11 cellular contexts compared by ENCODE assay signal in genomic region chr22:37625737-37626136, GRCh38. TPM values are rescaled to one million over a fixed set of nuclear protein-coding genes. Genes with fewer than 3 reads are reported as not detected.
DNase-seq lines count a peak whose midpoint lies in the region; ATAC-seq and TF ChIP-seq lines count a peak whose summit lies in the region.
"Had no signal": no experiment of that assay in that cellular context is flagged by ENCODE, and none has a peak within 500 bp of the region (broad histone marks: within the 10 kb centered on the region; RNA-seq: fewer than 3 reads in every experiment).

No MANE protein-coding gene starts in this region.

- H3K4me1 ChIP-seq in right atrium auricular region (peaks cover 0 to 31% of the 10 kb centered on the region in 2 donors), right cardiac atrium (ENCODE audit: control insufficient read depth, insufficient read depth, low read length) (no peaks in the 10 kb centered on the region), prostate gland (replicated peaks) (peaks cover 7% of the 10 kb centered on the region), aorta (ENCODE audit: control insufficient read depth in 1 of 2, insufficient read depth in 2 of 2, low read length in 2 of 2) (no peaks in the 10 kb centered on the region)
- peaks cover 44% of the 10 kb centered on the region for H3K4me1 ChIP-seq in effector memory CD4-positive, alpha-beta T cell (ENCODE audit: control insufficient read depth, insufficient read depth, low read length, poor library complexity, severe bottlenecking)

- ATAC-seq in right cardiac atrium = no peak
- ATAC-seq in aorta (ENCODE audit: low FRiP score) = no peak
- no peak for ATAC-seq in GM19452 (IDR thresholded peaks at IDR 0.05; ENCODE audit: unreplicated experiment)

- 87% methylated on average over 14 of the region's 14 CpGs for WGBS in right cardiac atrium
- 66% methylated on average over 14 of the region's 14 CpGs for WGBS in prostate gland
- WGBS in aorta, 2 donors = 70 to 73% methylated on average over 14 of the region's 14 CpGs

- no peak for TF ChIP-seq POLR2A in prostate gland (IDR thresholded peaks at IDR 0.05)

- H3K27me3 ChIP-seq in right atrium auricular region (no peaks in the 10 kb centered on the region), right cardiac atrium (ENCODE audit: control insufficient read depth, insufficient read depth) (no peaks in the 10 kb centered on the region), prostate gland (replicated peaks; ENCODE audit: insufficient read depth) (no peaks in the 10 kb centered on the region), aorta (ENCODE audit: control insufficient read depth in 1 of 2, insufficient read depth in 2 of 2, low read length in 1 of 2) (no peaks in the 10 kb centered on the region)
- no peaks in the 10 kb centered on the region for H3K27me3 ChIP-seq in effector memory CD4-positive, alpha-beta T cell (replicated peaks; ENCODE audit: control insufficient read depth, insufficient read depth, low read length, poor library complexity, severe bottlenecking)

- intact Hi-C loops in right cardiac atrium (cut with DNase I) = loop anchor here in 2 of 4 donors (2.0 to 10.0 kb wide), 2 partner anchors 59 to 169 kb away; partner anchors contain the start of gene NOL12 (in 1 of the 2)
- intact Hi-C loops in prostate gland (cut with DNase I) = no loop called here
- intact Hi-C loops in aorta (cut with DNase I) = no loop called here

- DNase-seq in right atrium auricular region (ENCODE audit: low spot score) (no peak), right cardiac atrium (no peak), prostate gland (ENCODE audit: low spot score) (no peak), aorta (no peak), NCI-H2196 (lab: John Stamatoyannopoulos, UW; ENCODE audit: unreplicated experiment) (no peak), NCI-H1048 (lab: John Stamatoyannopoulos, UW) (no peak)
- no peak for DNase-seq in effector memory CD4-positive, alpha-beta T cell
- DNase-seq: NCI-H1417 treated with DMSO at 0.1 percent for 48 hours had no signal

- TF ChIP-seq CTCF in right atrium auricular region (IDR thresholded peaks at IDR 0.05) = no peak
- no peak for TF ChIP-seq CTCF in prostate gland (IDR thresholded peaks at IDR 0.05)

- H3K9me3 ChIP-seq in right atrium auricular region (no peaks in the 10 kb centered on the region), right cardiac atrium (ENCODE audit: control insufficient read depth, low read length) (no peaks in the 10 kb centered on the region), prostate gland (no peaks in the 10 kb centered on the region), aorta (ENCODE audit: control insufficient read depth, low read length) (no peaks in the 10 kb centered on the region)
- H3K9me3 ChIP-seq in effector memory CD4-positive, alpha-beta T cell (ENCODE audit: control insufficient read depth, low read length) = no peaks in the 10 kb centered on the region

- H3K4me3 ChIP-seq in right atrium auricular region (no peak overlapping the region), right cardiac atrium (ENCODE audit: low read length) (no peak overlapping the region), prostate gland (no peak overlapping the region), aorta (ENCODE audit: low read length in 2 of 2) (no peak overlapping the region)
- H3K4me3 ChIP-seq in effector memory CD4-positive, alpha-beta T cell (ENCODE audit: insufficient read depth, low read depth, low read length, poor library complexity, severe bottlenecking) = no peak overlapping the region

- H3K27ac ChIP-seq in right atrium auricular region (peak overlapping the region; percentile 50 to 57), right cardiac atrium (ENCODE audit: low read length) (no peak overlapping the region), prostate gland (peak overlapping the region; percentile 57 to 66), aorta (ENCODE audit: low read depth in 1 of 2, low read length in 2 of 2) (peak overlapping the region; percentile 3 to 49)
- peak overlapping the region; percentile 59 for H3K27ac ChIP-seq in effector memory CD4-positive, alpha-beta T cell (ENCODE audit: insufficient read depth, low read length, poor library complexity, severe bottlenecking)

- H3K36me3 ChIP-seq in right atrium auricular region (peaks cover 26% of the 10 kb centered on the region), prostate gland (peaks cover 0 to 9% of the 10 kb centered on the region in 2 donors), aorta (ENCODE audit: control insufficient read depth in 1 of 2, insufficient read depth in 2 of 2, low read length in 1 of 2) (no peaks in the 10 kb centered on the region)
- peaks cover 6% of the 10 kb centered on the region for H3K36me3 ChIP-seq in effector memory CD4-positive, alpha-beta T cell (ENCODE audit: control insufficient read depth, insufficient read depth, low read length)

RNA-seq across cellular contexts. Expression of gene SH3BP1, which starts 13.7 kb away (rescaled TPM):
- 1 to 10 TPM; 1.5 to 4.0 TPM for total RNA-seq in right atrium auricular region
- total RNA-seq in right cardiac atrium = 1 to 10 TPM; 1.9 to 4.8 (median 3.1) TPM
- 1.4 TPM for polyA plus RNA-seq in right cardiac atrium
- 10 to 100 TPM; 10.9 to 12.0 TPM for total RNA-seq in prostate gland
- total RNA-seq in aorta = 10 to 100 TPM in 1 of 2 donors, 1 to 10 TPM in 1; 7.2 to 18.2 TPM
- polyA plus RNA-seq in aorta = 10 to 100 TPM in 1 of 2 donors, 1 to 10 TPM in 1; 3.5 to 14.8 TPM

RNA-seq across cellular contexts. Expression of gene GGA1, which starts 17.1 kb away (rescaled TPM):
- 10 to 100 TPM; 17.7 to 29.0 TPM for total RNA-seq in right atrium auricular region
- 10 to 100 TPM; 23.3 to 29.0 (median 26.0) TPM for total RNA-seq in right cardiac atrium
- polyA plus RNA-seq in right cardiac atrium = 27.2 TPM
- 100 to 1,000 TPM in 1 of 2 donors, 10 to 100 TPM in 1; 43.9 to 146 TPM for total RNA-seq in prostate gland
- total RNA-seq in aorta = 10 to 100 TPM; 35.7 to 62.7 TPM
- 10 to 100 TPM; 14.4 to 68.7 TPM for polyA plus RNA-seq in aorta

RNA-seq across cellular contexts. Expression of gene PDXP, which starts 32.8 kb away (rescaled TPM):
- total RNA-seq in right atrium auricular region (10 to 100 TPM; 15.7 to 32.0 TPM), right cardiac atrium (10 to 100 TPM; 18.6 to 21.7 (median 20.4) TPM), prostate gland (10 to 100 TPM; 12.9 to 87.8 TPM), aorta (1 to 10 TPM; 4.0 to 5.5 TPM)
- polyA plus RNA-seq in right cardiac atrium (21.0 TPM), aorta (10 to 100 TPM in 1 of 2 donors, 1 to 10 TPM in 1; 4.7 to 16.2 TPM)

RNA-seq across cellular contexts. Expression of gene LGALS2, which starts 45.9 kb away (rescaled TPM):
- total RNA-seq in right atrium auricular region = not detected
- under 1 TPM in 1 of 4 donors, not detected in 3; 0.44 TPM for total RNA-seq in right cardiac atrium
- polyA plus RNA-seq in right cardiac atrium = not detected
- not detected for total RNA-seq in prostate gland
- 1 to 10 TPM in 1 of 2 donors, not detected in 1; 2.1 TPM for total RNA-seq in aorta
- 10 to 100 TPM in 1 of 2 donors, not detected in 1; 22.8 TPM for polyA plus RNA-seq in aorta
- total RNA-seq: epithelial cell of proximal tubule, G401 had no signal

RNA-seq across cellular contexts. Expression of gene LGALS1, which starts 49.7 kb away (rescaled TPM):
- 1,000 to 10,000 TPM in 1 of 2 donors, 100 to 1,000 TPM in 1; 584 to 1,958 TPM for total RNA-seq in right atrium auricular region
- total RNA-seq in right cardiac atrium = 100 to 1,000 TPM; 438 to 693 (median 551) TPM
- polyA plus RNA-seq in right cardiac atrium = 1,338 TPM
- 1,000 to 10,000 TPM in 1 of 2 donors, 100 to 1,000 TPM in 1; 365 to 1,063 TPM for total RNA-seq in prostate gland
- total RNA-seq in aorta = 1,000 to 10,000 TPM; 1,050 to 1,178 TPM
- polyA plus RNA-seq in aorta = 1,000 to 10,000 TPM; 1,845 to 3,139 TPM
